In genomic region chr11:2099523-2100316, GRCh38 we compare ENCODE assay signal across 12 cellular contexts. TPM values are rescaled to one million over a fixed set of nuclear protein-coding genes. Genes with fewer than 3 reads are reported as not detected.
A peak's percentile ranks its signal among the peaks of the same experiment; 100 is the strongest.
DNase-seq lines count a peak whose midpoint lies in the region; ATAC-seq and TF ChIP-seq lines count a peak whose summit lies in the region.
"Had no signal": no experiment of that assay in that cellular context is flagged by ENCODE, and none has a peak within 500 bp of the region (broad histone marks: within the 10 kb centered on the region; RNA-seq: fewer than 3 reads in every experiment).

No MANE protein-coding gene starts in this region.

- no peak overlapping the region for H3K4me3 ChIP-seq in Peyer's patch
- no peak overlapping the region for H3K4me3 ChIP-seq in left ventricle myocardium inferior
- H3K4me3 ChIP-seq in skeletal muscle cell (ENCODE audit: low read depth, low read length), result no peak overlapping the region
- H3K4me3 ChIP-seq: vagina had no signal

- no peaks in the 10 kb centered on the region for H3K27me3 ChIP-seq in Peyer's patch
- H3K27me3 ChIP-seq in left ventricle myocardium inferior (ENCODE audit: low read depth), result no peaks in the 10 kb centered on the region
- H3K27me3 ChIP-seq: vagina had no signal

- DNase-seq in NCI-H2081 (lab: John Stamatoyannopoulos, UW), result peak; percentile 17 to 30
- no peak for DNase-seq in NCI-H2081 treated with DMSO at 0.1 percent for 48 hours (lab: John Stamatoyannopoulos, UW)
- peak in 2 of 3 donors; percentile 59 for DNase-seq in Peyer's patch
- no peak for DNase-seq in left ventricle myocardium inferior
- DNase-seq in skeletal muscle cell (ENCODE audit: low read depth), result peak; percentile 15
- DNase-seq in NCI-H510A treated with DMSO at 0.1 percent for 48 hours (lab: John Stamatoyannopoulos, UW), result no peak
- DNase-seq: amniotic stem cell, midbrain, NCI-H1930 had no signal

- H3K4me1 ChIP-seq in Peyer's patch (peaks cover 0 to 5% (median 0%) of the 10 kb centered on the region in 4 donors), left ventricle myocardium inferior (peaks cover 64% of the 10 kb centered on the region)

- intact Hi-C loops in left ventricle myocardium inferior (cut with micrococcal nuclease), result no loop called here

- TF ChIP-seq POLR2A in Peyer's patch (IDR thresholded peaks at IDR 0.05), result no peak

- no peaks in the 10 kb centered on the region for H3K36me3 ChIP-seq in Peyer's patch
- no peaks in the 10 kb centered on the region for H3K36me3 ChIP-seq in left ventricle myocardium inferior
- H3K36me3 ChIP-seq: vagina had no signal

- peak in 1 of 6 experiments; percentile 27 for TF ChIP-seq CTCF in Peyer's patch (IDR thresholded peaks at IDR 0.05)
- TF ChIP-seq CTCF in left ventricle myocardium inferior (IDR thresholded peaks at IDR 0.05; ENCODE audit: borderline replicate concordance), result peak; percentile 13

- no peak for ATAC-seq in HG02884 (IDR thresholded peaks at IDR 0.05; ENCODE audit: unreplicated experiment)
- no peak for ATAC-seq in GM19395 (IDR thresholded peaks at IDR 0.05; ENCODE audit: unreplicated experiment)

- H3K9me3 ChIP-seq in Peyer's patch, result no peaks in the 10 kb centered on the region
- no peaks in the 10 kb centered on the region for H3K9me3 ChIP-seq in left ventricle myocardium inferior (replicated peaks)
- H3K9me3 ChIP-seq: vagina had no signal

- H3K27ac ChIP-seq in Peyer's patch (no peak overlapping the region), left ventricle myocardium inferior (replicated peaks) (peak overlapping the region; percentile 90)
- H3K27ac ChIP-seq: vagina had no signal

RNA-seq across cellular contexts. Expression of gene IGF2, which starts 39.5 kb away (rescaled TPM):
- 10 to 100 TPM in 1 of 4 donors, 1 to 10 TPM in 3; 1.9 to 15.5 (median 9.5) TPM for total RNA-seq in Peyer's patch
- total RNA-seq in left ventricle myocardium inferior, result 75.0 TPM

Comparison
In these comparisons a context has a peak if more than half of its experiments do, and no peak if none do; other contexts are left out.
1. DNase-seq: peak in NCI-H2081 (2 of 2), Peyer's patch (2 of 3) and skeletal muscle cell (single experiment); none in NCI-H2081 treated with DMSO at 0.1 percent for 48 hours (single experiment), left ventricle myocardium inferior (single experiment) and NCI-H510A treated with DMSO at 0.1 percent for 48 hours (single experiment).